12 cellular contexts compared by ENCODE assay signal in genomic region chr1:207938016-207938415, GRCh38. TPM values are rescaled to one million over a fixed set of nuclear protein-coding genes. Genes with fewer than 3 reads are reported as not detected.
A peak's percentile ranks its signal among the peaks of the same experiment; 100 is the strongest.
DNase-seq lines count a peak whose midpoint lies in the region; ATAC-seq and TF ChIP-seq lines count a peak whose summit lies in the region.
"Had no signal": no experiment of that assay in that cellular context is flagged by ENCODE, and none has a peak within 500 bp of the region (broad histone marks: within the 10 kb centered on the region; RNA-seq: fewer than 3 reads in every experiment).

No MANE protein-coding gene starts in this region.

- H4K20me1 ChIP-seq in GM23248 (ENCODE audit: insufficient read depth), result no peaks in the 10 kb centered on the region

- ATAC-seq in mucosa of descending colon (peak; percentile 17), left colon (no peak), GM18873 (IDR thresholded peaks at IDR 0.05; ENCODE audit: low FRiP score, unreplicated experiment) (no peak), HG03175 (IDR thresholded peaks at IDR 0.05; ENCODE audit: unreplicated experiment) (no peak)
- ATAC-seq: GM23338, T-cell had no signal

- H3K9me2 ChIP-seq in GM23248 (ENCODE audit: insufficient read depth), result no peaks in the 10 kb centered on the region

- H3K9me3 ChIP-seq in GM23248 (ENCODE audit: low read depth), result no peaks in the 10 kb centered on the region
- H3K9me3 ChIP-seq in mucosa of descending colon, result no peaks in the 10 kb centered on the region
- H3K9me3 ChIP-seq: breast epithelium had no signal

- WGBS in GM23248 (ENCODE audit: low coverage in 1 of 2, low lambda C conversion rate in 2 of 2, missing lambda C conversion rate in 2 of 2), 2 experiments, result 6 to 10% methylated on average over 10 of the region's 10 CpGs

- H3K79me2 ChIP-seq in GM23248 (ENCODE audit: insufficient read depth), result no peaks in the 10 kb centered on the region

- H3F3A ChIP-seq in GM23248 (ENCODE audit: insufficient read depth), result 0 out of 2 replicates have a peak, but pooled peaks cover 15% of the 10 kb centered on the region

- no peak for TF ChIP-seq CTCF in choroid plexus epithelial cell (conservative IDR thresholded peaks at IDR 0.05; ENCODE audit: low read depth, low read length)
- TF ChIP-seq CTCF in mucosa of descending colon (IDR thresholded peaks at IDR 0.05), result no peak

- H3K4me2 ChIP-seq in GM23248 (ENCODE audit: unreplicated experiment), result peak overlapping the region; percentile 19
- H3K4me2 ChIP-seq: GM23338 had no signal

- peak overlapping the region; percentile 1; the same call in 1 of the 2 replicates for H2AFZ ChIP-seq in GM23248
- H2AFZ ChIP-seq: GM23338 had no signal

- in situ Hi-C loops in GM23248 (cut with MboI), result no loop called here

- intact Hi-C loops in mucosa of descending colon (cut with DNase I, micrococcal nuclease), result no loop called here
- intact Hi-C loops in left colon (cut with DNase I, micrococcal nuclease), result no loop called here

- H3K27me3 ChIP-seq in GM23248 (replicated peaks; ENCODE audit: insufficient read depth), result no peaks in the 10 kb centered on the region
- H3K27me3 ChIP-seq: breast epithelium had no signal

- H3K27ac ChIP-seq in GM23248, result peak overlapping the region; percentile 28
- H3K27ac ChIP-seq: breast epithelium had no signal

- no peak overlapping the region for H3K9ac ChIP-seq in GM23248

- H3K36me3 ChIP-seq in GM23248 (ENCODE audit: low read depth) (no peaks in the 10 kb centered on the region), mucosa of descending colon (ENCODE audit: low read depth) (no peaks in the 10 kb centered on the region)
- H3K36me3 ChIP-seq: breast epithelium had no signal

- H3K4me3 ChIP-seq in GM23248 (no peak overlapping the region), choroid plexus epithelial cell (ENCODE audit: low read depth, low read length) (no peak overlapping the region), mucosa of descending colon (no peak overlapping the region)
- H3K4me3 ChIP-seq: breast epithelium, GM23338 had no signal

- DNase-seq in GM23248 (peak; percentile 78), NCI-H226 (peak; percentile 34), choroid plexus epithelial cell (ENCODE audit: low read depth) (peak; percentile 39), mucosa of descending colon (no peak), left colon (no peak), ecto neural progenitor cell (ENCODE audit: low spot score) (no peak)
- DNase-seq: NCI-H1105, T-cell had no signal

- H3K4me1 ChIP-seq in GM23248 (ENCODE audit: insufficient read depth) (peaks cover 12% of the 10 kb centered on the region), mucosa of descending colon (ENCODE audit: low read depth) (no peaks in the 10 kb centered on the region)
- H3K4me1 ChIP-seq: breast epithelium had no signal

RNA-seq across cellular contexts. Expression of gene CD34, which starts 27.1 kb away (rescaled TPM):
- not detected in 2 replicates for total RNA-seq in GM23248 (2014; rRNA removed; shearing (Covaris generic))
- 0.24 and 0.34 TPM in 2 replicates for polyA plus RNA-seq in GM23248 (2016; fragmentation: Nextera tagmentation; extraction: Ambion mirVana)
- total RNA-seq in mucosa of descending colon (10 to 100 TPM in 1 of 3 donors, 1 to 10 TPM in 2; 7.7 to 26.9 (median 9.7) TPM), left colon (10 to 100 TPM in 1 of 2 donors, 1 to 10 TPM in 1; 8.3 to 15.2 TPM)

Comparison
In these comparisons a context has a peak if more than half of its experiments do, and no peak if none do; other contexts are left out.
1. DNase-seq: peak in GM23248 (single experiment), NCI-H226 (single experiment) and choroid plexus epithelial cell (single experiment); none in mucosa of descending colon (0 of 3), left colon (0 of 2) and ecto neural progenitor cell (single experiment).